ENCODE assay signal across 22 cellular contexts in genomic region chrX:32524385-32524784, GRCh38.
DNase-seq lines count a peak whose midpoint lies in the region; ATAC-seq and TF ChIP-seq lines count a peak whose summit lies in the region.
"Had no signal": no experiment of that assay in that cellular context is flagged by ENCODE, and none has a peak within 500 bp of the region (broad histone marks: within the 10 kb centered on the region; RNA-seq: fewer than 3 reads in every experiment).

No MANE protein-coding gene starts in this region.

- H2BK15ac ChIP-seq in mesendoderm (replicated peaks; ENCODE audit: low read depth), result no peak overlapping the region

- no peak overlapping the region for H4K5ac ChIP-seq in mesendoderm (ENCODE audit: low read length)

- H3K4me3 ChIP-seq in right cardiac atrium (ENCODE audit: low read length) (no peak overlapping the region), WERI-Rb-1 (ENCODE audit: low read depth, low read length) (no peak overlapping the region), mesendoderm (ENCODE audit: low read length) (no peak overlapping the region)
- H3K4me3 ChIP-seq: lung, thoracic aorta had no signal

- no peak for TF ChIP-seq CTCF in WERI-Rb-1 (IDR thresholded peaks at IDR 0.05; ENCODE audit: low read depth, low read length)

- intact Hi-C loops in right cardiac atrium (cut with DNase I), result no loop called here
- intact Hi-C loops in left ventricle myocardium superior (cut with micrococcal nuclease), result no loop called here

- no peak overlapping the region for H3K18ac ChIP-seq in mesendoderm (ENCODE audit: low read length)

- ATAC-seq in right cardiac atrium (peak; percentile 31 to 41), left ventricle myocardium superior (no peak), GM19395 (IDR thresholded peaks at IDR 0.05; ENCODE audit: unreplicated experiment) (no peak), HG03095 (IDR thresholded peaks at IDR 0.05; ENCODE audit: unreplicated experiment) (no peak), HG02759 (IDR thresholded peaks at IDR 0.05; ENCODE audit: unreplicated experiment) (no peak)
- no peak for ATAC-seq in activated T-cell treated with anti-CD3 and anti-CD28 coated beads, Interleukin-2, amount 50 U/mL, for 4 hours

- H3K36me3 ChIP-seq in WERI-Rb-1, result no peaks in the 10 kb centered on the region
- no peaks in the 10 kb centered on the region for H3K36me3 ChIP-seq in mesendoderm (ENCODE audit: control insufficient read depth, insufficient read depth, low read length)
- H3K36me3 ChIP-seq: neutrophil, thoracic aorta had no signal

- no peak overlapping the region for H2AK5ac ChIP-seq in mesendoderm (ENCODE audit: low read length)

- H3K27ac ChIP-seq in right cardiac atrium (ENCODE audit: low read length) (no peak overlapping the region), WERI-Rb-1 (peak overlapping the region; percentile 14; the same call in 1 of the 2 replicates), mesendoderm (ENCODE audit: low read depth, low read length) (no peak overlapping the region)
- H3K27ac ChIP-seq: epithelial cell of prostate, neutrophil, thoracic aorta, VCaP had no signal

- H3K4me3 Mint-ChIP-seq in activated T-cell treated with anti-CD3 and anti-CD28 coated beads, Interleukin-2, amount 50 U/mL, for 4 hours, result no peak overlapping the region
- H3K4me3 Mint-ChIP-seq: activated CD4-positive, alpha-beta T cell treated with anti-CD3 and anti-CD28 coated beads, Interleukin-2, amount 10 ng/mL, durations not matched to agents 24 days and 14 days; activated T-cell treated with anti-CD3 and anti-CD28 coated beads, Interleukin-2, amount 50 U/mL, for 24 hours; CD4-positive, CD25-positive, alpha-beta regulatory T cell had no signal

- no peaks in the 10 kb centered on the region for H3K9me3 Mint-ChIP-seq in activated T-cell treated with anti-CD3 and anti-CD28 coated beads, Interleukin-2, amount 50 U/mL, for 4 hours
- H3K9me3 Mint-ChIP-seq: activated CD4-positive, alpha-beta T cell treated with anti-CD3 and anti-CD28 coated beads, Interleukin-2, amount 10 ng/mL, durations not matched to agents 24 days and 14 days; activated T-cell treated with anti-CD3 and anti-CD28 coated beads, Interleukin-2, amount 50 U/mL, for 24 hours had no signal

- no peak overlapping the region for H2BK120ac ChIP-seq in mesendoderm (ENCODE audit: low read depth, low read length)

- no peak overlapping the region for H3K56ac ChIP-seq in mesendoderm (ENCODE audit: low read length)

- H3K4ac ChIP-seq in mesendoderm (ENCODE audit: low read depth, low read length), result no peak overlapping the region

- no peaks in the 10 kb centered on the region for H3K79me2 ChIP-seq in mesendoderm (ENCODE audit: control insufficient read depth, insufficient read depth, low read length)

- H3K4me1 Mint-ChIP-seq in activated T-cell treated with anti-CD3 and anti-CD28 coated beads, Interleukin-2, amount 50 U/mL, for 4 hours (ENCODE audit: low read depth), result no peaks in the 10 kb centered on the region
- H3K4me1 Mint-ChIP-seq: activated CD4-positive, alpha-beta T cell treated with anti-CD3 and anti-CD28 coated beads, Interleukin-2, amount 10 ng/mL, durations not matched to agents 24 days and 14 days; CD4-positive, CD25-positive, alpha-beta regulatory T cell had no signal

- H3K27me3 ChIP-seq in right cardiac atrium (ENCODE audit: control insufficient read depth, insufficient read depth), result no peaks in the 10 kb centered on the region
- no peaks in the 10 kb centered on the region for H3K27me3 ChIP-seq in WERI-Rb-1 (ENCODE audit: insufficient read depth, low read depth, severe bottlenecking)
- no peaks in the 10 kb centered on the region for H3K27me3 ChIP-seq in mesendoderm (ENCODE audit: insufficient read depth, low read length, poor library complexity)
- H3K27me3 ChIP-seq: neutrophil had no signal

- no peak overlapping the region for H4K8ac ChIP-seq in mesendoderm (ENCODE audit: low read depth, low read length)

- H2BK5ac ChIP-seq in mesendoderm (ENCODE audit: low read length), result no peak overlapping the region

- no peaks in the 10 kb centered on the region for H3K9me3 ChIP-seq in right cardiac atrium (ENCODE audit: control insufficient read depth, low read length)
- H3K9me3 ChIP-seq in WERI-Rb-1 (ENCODE audit: severe bottlenecking), result no peaks in the 10 kb centered on the region
- H3K9me3 ChIP-seq: neutrophil, thoracic aorta had no signal

- no peaks in the 10 kb centered on the region for H3K36me3 Mint-ChIP-seq in activated T-cell treated with anti-CD3 and anti-CD28 coated beads, Interleukin-2, amount 50 U/mL, for 4 hours (ENCODE audit: insufficient read depth)
- H3K36me3 Mint-ChIP-seq: CD4-positive, CD25-positive, alpha-beta regulatory T cell had no signal

- DNase-seq in right cardiac atrium (no peak), left ventricle myocardium superior (no peak), WERI-Rb-1 (peak; percentile 9), mesendoderm (peak; percentile 37)
- DNase-seq in activated T-cell treated with anti-CD3 and anti-CD28 coated beads, Interleukin-2, amount 50 U/mL, for 4 hours, result no peak
- DNase-seq: activated CD4-positive, alpha-beta T cell treated with anti-CD3 and anti-CD28 coated beads, Interleukin-2, amount 10 ng/mL, durations not matched to agents 24 days and 14 days; activated T-cell treated with anti-CD3 and anti-CD28 coated beads, Interleukin-2, amount 50 U/mL, for 24 hours; CD4-positive, CD25-positive, alpha-beta regulatory T cell; GOT3; NCI-H187; NCI-H226; NCI-H774; stimulated activated naive CD4-positive, alpha-beta T cell treated with Interleukin-2 at 50 U/mL for 16 hours; T-helper 9 cell had no signal

- no peak overlapping the region for H3K4me2 ChIP-seq in mesendoderm (ENCODE audit: low read length)

- H3K27me3 Mint-ChIP-seq in activated T-cell treated with anti-CD3 and anti-CD28 coated beads, Interleukin-2, amount 50 U/mL, for 4 hours (ENCODE audit: low read depth), result no peaks in the 10 kb centered on the region
- H3K27me3 Mint-ChIP-seq: activated CD4-positive, alpha-beta T cell treated with anti-CD3 and anti-CD28 coated beads, Interleukin-2, amount 10 ng/mL, durations not matched to agents 24 days and 14 days; CD4-positive, CD25-positive, alpha-beta regulatory T cell had no signal

- H3K9ac ChIP-seq in mesendoderm (ENCODE audit: low read length), result no peak overlapping the region

- 29% methylated on average over 2 of the region's 2 CpGs for WGBS in right cardiac atrium
- no CpG with 5 or more reads among the region's 2 CpGs for WGBS in mesendoderm (ENCODE audit: extremely low coverage, insufficient coverage, low lambda C conversion rate)

- no peaks in the 10 kb centered on the region for H3K79me1 ChIP-seq in mesendoderm (ENCODE audit: low read length)

- H3K23ac ChIP-seq in mesendoderm (ENCODE audit: low read length), result no peak overlapping the region

- H3K4me1 ChIP-seq in right cardiac atrium (ENCODE audit: control insufficient read depth, insufficient read depth, low read length), result no peaks in the 10 kb centered on the region
- no peaks in the 10 kb centered on the region for H3K4me1 ChIP-seq in mesendoderm (ENCODE audit: control insufficient read depth, low read depth, low read length)

Comparison
In these comparisons a context has a peak if more than half of its experiments do, and no peak if none do; other contexts are left out.
1. ATAC-seq: peak in right cardiac atrium (2 of 2); none in left ventricle myocardium superior (single experiment), GM19395 (single experiment), activated T-cell treated with anti-CD3 and anti-CD28 coated beads, Interleukin-2, amount 50 U/mL, for 4 hours (0 of 2), HG03095 (single experiment) and HG02759 (single experiment).
2. DNase-seq: peak in WERI-Rb-1 (single experiment) and mesendoderm (single experiment); none in right cardiac atrium (0 of 3), left ventricle myocardium superior (single experiment) and activated T-cell treated with anti-CD3 and anti-CD28 coated beads, Interleukin-2, amount 50 U/mL, for 4 hours (single experiment).